In the genomic region with DNA sequence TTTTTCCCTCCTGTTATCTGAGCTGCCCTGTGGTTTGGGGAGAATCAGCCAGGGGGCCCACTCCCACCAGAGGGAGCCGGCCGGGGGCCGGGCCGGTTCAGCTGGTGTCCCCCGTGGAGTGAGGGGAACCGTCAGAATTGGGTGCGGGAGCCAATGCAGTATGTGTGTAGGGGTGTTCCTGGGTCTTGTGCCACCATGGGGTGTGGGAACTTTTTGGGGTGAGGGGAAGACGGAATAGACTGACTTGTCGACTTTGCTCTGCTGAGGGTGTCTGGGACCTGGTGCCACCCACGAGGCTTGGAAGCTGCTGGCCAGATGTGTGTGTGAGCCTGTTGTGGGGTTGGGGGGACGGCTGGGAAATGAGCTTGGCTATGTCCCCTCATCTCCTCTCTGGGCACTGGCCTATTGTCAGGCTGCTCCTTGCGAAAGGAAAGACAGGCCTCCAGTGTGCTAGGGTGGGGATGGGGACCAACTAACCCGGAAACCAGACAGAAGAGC, we compare ENCODE assay signal across 1 cellular context.
TF ChIP-seq lines count a peak whose summit lies in the region.

No MANE protein-coding gene starts in this region.

TF ChIP-seq in GM12878, 131 proteins besides CTCF, POLR2A, EP300 and RAD21:
- TF ChIP-seq LARP7 (IDR thresholded peaks at IDR 0.05) (no peak), WRNIP1 (IDR thresholded peaks at IDR 0.05; ENCODE audit: borderline replicate concordance, low read depth, low read length) (0 out of 2 replicates have a peak, but pooled peaks have one; percentile 55), GABPA (IDR thresholded peaks at IDR 0.05; ENCODE audit: low read depth) (no peak), MTA3 (IDR thresholded peaks at IDR 0.05; ENCODE audit: borderline replicate concordance, low read length) (no peak), HDGF (IDR thresholded peaks at IDR 0.05) (0 out of 2 replicates have a peak, but pooled peaks have one; percentile 50), MXI1 (IDR thresholded peaks at IDR 0.05; ENCODE audit: low read depth, low read length) (no peak), PML (IDR thresholded peaks at IDR 0.05; ENCODE audit: low read length) (no peak)
- TF ChIP-seq, protein P1, sequence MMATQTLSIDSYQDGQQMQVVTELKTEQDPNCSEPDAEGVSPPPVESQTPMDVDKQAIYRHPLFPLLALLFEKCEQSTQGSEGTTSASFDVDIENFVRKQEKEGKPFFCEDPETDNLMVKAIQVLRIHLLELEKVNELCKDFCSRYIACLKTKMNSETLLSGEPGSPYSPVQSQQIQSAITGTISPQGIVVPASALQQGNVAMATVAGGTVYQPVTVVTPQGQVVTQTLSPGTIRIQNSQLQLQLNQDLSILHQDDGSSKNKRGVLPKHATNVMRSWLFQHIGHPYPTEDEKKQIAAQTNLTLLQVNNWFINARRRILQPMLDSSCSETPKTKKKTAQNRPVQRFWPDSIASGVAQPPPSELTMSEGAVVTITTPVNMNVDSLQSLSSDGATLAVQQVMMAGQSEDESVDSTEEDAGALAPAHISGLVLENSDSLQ (IDR thresholded peaks at IDR 0.05) = no peak
- TF ChIP-seq, protein P2, sequence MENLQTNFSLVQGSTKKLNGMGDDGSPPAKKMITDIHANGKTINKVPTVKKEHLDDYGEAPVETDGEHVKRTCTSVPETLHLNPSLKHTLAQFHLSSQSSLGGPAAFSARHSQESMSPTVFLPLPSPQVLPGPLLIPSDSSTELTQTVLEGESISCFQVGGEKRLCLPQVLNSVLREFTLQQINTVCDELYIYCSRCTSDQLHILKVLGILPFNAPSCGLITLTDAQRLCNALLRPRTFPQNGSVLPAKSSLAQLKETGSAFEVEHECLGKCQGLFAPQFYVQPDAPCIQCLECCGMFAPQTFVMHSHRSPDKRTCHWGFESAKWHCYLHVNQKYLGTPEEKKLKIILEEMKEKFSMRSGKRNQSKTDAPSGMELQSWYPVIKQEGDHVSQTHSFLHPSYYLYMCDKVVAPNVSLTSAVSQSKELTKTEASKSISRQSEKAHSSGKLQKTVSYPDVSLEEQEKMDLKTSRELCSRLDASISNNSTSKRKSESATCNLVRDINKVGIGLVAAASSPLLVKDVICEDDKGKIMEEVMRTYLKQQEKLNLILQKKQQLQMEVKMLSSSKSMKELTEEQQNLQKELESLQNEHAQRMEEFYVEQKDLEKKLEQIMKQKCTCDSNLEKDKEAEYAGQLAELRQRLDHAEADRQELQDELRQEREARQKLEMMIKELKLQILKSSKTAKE (IDR thresholded peaks at IDR 0.05; ENCODE audit: low read depth, poor library complexity, severe bottlenecking) = no peak
